19 cellular contexts compared by ENCODE assay signal in the genomic region with DNA sequence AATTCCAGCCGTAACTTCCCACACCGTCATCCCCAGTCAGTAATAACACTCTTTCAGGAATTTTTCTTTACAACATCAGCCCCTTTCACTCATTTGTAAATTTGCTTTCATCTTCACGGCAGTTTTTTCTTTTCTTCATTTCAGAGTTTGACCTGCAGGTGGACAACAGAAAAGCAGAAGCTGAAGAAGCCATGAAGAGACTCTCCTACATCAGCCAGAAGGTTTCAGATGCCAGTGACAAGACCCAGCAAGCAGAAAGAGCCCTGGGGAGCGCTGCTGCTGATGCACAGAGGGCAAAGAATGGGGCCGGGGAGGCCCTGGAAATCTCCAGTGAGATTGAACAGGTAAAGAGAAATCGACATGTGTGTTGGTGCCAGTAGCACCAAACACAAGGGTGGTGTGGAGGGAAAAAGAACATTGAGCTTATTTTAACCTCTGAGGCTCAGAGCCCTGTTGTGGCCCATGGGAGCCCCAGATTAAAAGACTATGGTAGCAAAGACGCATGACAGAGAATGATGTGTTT. TPM values are rescaled to one million over a fixed set of nuclear protein-coding genes. Genes with fewer than 3 reads are reported as not detected.
DNase-seq lines count a peak whose midpoint lies in the region; TF ChIP-seq lines count a peak whose summit lies in the region.
"Had no signal": no experiment of that assay in that cellular context is flagged by ENCODE, and none has a peak within 500 bp of the region (broad histone marks: within the 10 kb centered on the region; RNA-seq: fewer than 3 reads in every experiment).

No MANE protein-coding gene starts in this region.

- H3K36me3 Mint-ChIP-seq in glutamatergic neuron (ENCODE audit: unreplicated experiment), result no peaks in the 10 kb centered on the region
- H3K36me3 Mint-ChIP-seq: activated naive CD8-positive, alpha-beta T cell treated with anti-CD3 and anti-CD28 coated beads for 36 hours; stimulated activated effector memory CD8-positive, alpha-beta T cell treated with anti-CD3 and anti-CD28 coated beads, Interleukin-12 subunit alpha, Interleukin-12 subunit beta, amount 100 ng/mL, for 72 hours had no signal

- H3K79me2 ChIP-seq in GM23248 (ENCODE audit: insufficient read depth), result no peaks in the 10 kb centered on the region

- H2AFZ ChIP-seq in GM23248, result peak overlapping the region; percentile 73

- H3K9ac ChIP-seq in GM23248, result no peak overlapping the region

- in situ Hi-C loops in GM23248 (cut with MboI), result no loop called here

- H3K27ac ChIP-seq in GM23248, result peak overlapping the region; percentile 100
- peak overlapping the region in 3 of 5 donors; percentile 7 to 70 (median 67) for H3K27ac ChIP-seq in stomach
- H3K27ac ChIP-seq in substantia nigra (ENCODE audit: low read depth, low read length, poor library complexity, severe bottlenecking), result no peak overlapping the region
- H3K27ac ChIP-seq: body of pancreas had no signal

- H3K27ac Mint-ChIP-seq in glutamatergic neuron (ENCODE audit: unreplicated experiment), result peak overlapping the region; percentile 13
- H3K27ac Mint-ChIP-seq: activated naive CD8-positive, alpha-beta T cell treated with anti-CD3 and anti-CD28 coated beads for 36 hours; nephron; stimulated activated effector memory CD8-positive, alpha-beta T cell treated with anti-CD3 and anti-CD28 coated beads, Interleukin-12 subunit alpha, Interleukin-12 subunit beta, amount 100 ng/mL, for 72 hours had no signal

- H3K4me1 ChIP-seq in GM23248 (ENCODE audit: insufficient read depth) (peaks cover 91% of the 10 kb centered on the region), stomach (peaks cover 10 to 14% (median 13%) of the 10 kb centered on the region in 4 donors)
- H3K4me1 ChIP-seq: body of pancreas had no signal

- no peaks in the 10 kb centered on the region for H4K20me1 ChIP-seq in GM23248 (ENCODE audit: insufficient read depth)

- TF ChIP-seq CTCF in glutamatergic neuron (IDR thresholded peaks at IDR 0.05; ENCODE audit: partially characterized antibody, unreplicated experiment) (no peak), stomach (IDR thresholded peaks at IDR 0.05) (no peak)

- H3K9me3 Mint-ChIP-seq in glutamatergic neuron (ENCODE audit: unreplicated experiment), result peaks cover 3% of the 10 kb centered on the region
- H3K9me3 Mint-ChIP-seq: activated naive CD8-positive, alpha-beta T cell treated with anti-CD3 and anti-CD28 coated beads for 36 hours; nephron; stimulated activated effector memory CD8-positive, alpha-beta T cell treated with anti-CD3 and anti-CD28 coated beads, Interleukin-12 subunit alpha, Interleukin-12 subunit beta, amount 100 ng/mL, for 72 hours had no signal

- WGBS in GM23248 (ENCODE audit: low coverage in 1 of 2, low lambda C conversion rate in 2 of 2, missing lambda C conversion rate in 2 of 2), 2 experiments, result 71 to 73% methylated on average over 7 of the region's 7 CpGs
- WGBS in stomach, 5 donors, result 85 to 91% (median 88%) methylated on average over 7 of the region's 7 CpGs

- H3K9me3 ChIP-seq in GM23248 (ENCODE audit: low read depth), result no peaks in the 10 kb centered on the region
- no peaks in the 10 kb centered on the region for H3K9me3 ChIP-seq in stomach
- H3K9me3 ChIP-seq: body of pancreas, HAP-1 had no signal

- H3K4me2 ChIP-seq in GM23248 (ENCODE audit: unreplicated experiment), result peak overlapping the region; percentile 5

- H3K27me3 Mint-ChIP-seq in glutamatergic neuron (ENCODE audit: unreplicated experiment), result peaks cover 2% of the 10 kb centered on the region

- H3K27me3 ChIP-seq in GM23248 (replicated peaks; ENCODE audit: insufficient read depth), result no peaks in the 10 kb centered on the region
- H3K27me3 ChIP-seq in stomach, result no peaks in the 10 kb centered on the region
- H3K27me3 ChIP-seq: body of pancreas had no signal

- no peaks in the 10 kb centered on the region for H3K9me2 ChIP-seq in GM23248 (ENCODE audit: insufficient read depth)

- no peak for DNase-seq in GM23248
- peak; percentile 16 for DNase-seq in RPMI8226
- DNase-seq in glutamatergic neuron, result no peak
- no peak for DNase-seq in stomach
- no peak for DNase-seq in A172 (ENCODE audit: low spot score)
- DNase-seq in substantia nigra (lab: John Stamatoyannopoulos, UW), result no peak
- DNase-seq in T-helper 2 cell, result no peak
- DNase-seq: activated CD4-positive, CD25-positive, alpha-beta regulatory T cell; activated CD8-positive, alpha-beta memory T cell treated with anti-CD3 and anti-CD28 coated beads for 24 hours; activated naive CD8-positive, alpha-beta T cell treated with anti-CD3 and anti-CD28 coated beads for 36 hours; body of pancreas; erythroblast; NCI-H1048; NCI-H2107; NCI-H526 treated with DMSO at 0.1 percent for 48 hours; OCI-M1 had no signal

- H3K4me3 Mint-ChIP-seq in glutamatergic neuron (ENCODE audit: unreplicated experiment), result peak overlapping the region; percentile 1
- H3K4me3 Mint-ChIP-seq: activated naive CD8-positive, alpha-beta T cell treated with anti-CD3 and anti-CD28 coated beads for 36 hours; nephron; stimulated activated effector memory CD8-positive, alpha-beta T cell treated with anti-CD3 and anti-CD28 coated beads, Interleukin-12 subunit alpha, Interleukin-12 subunit beta, amount 100 ng/mL, for 72 hours had no signal

- no peak for TF ChIP-seq POLR2A in stomach (IDR thresholded peaks at IDR 0.05)

- H3K4me3 ChIP-seq in GM23248, result no peak overlapping the region
- H3K4me3 ChIP-seq in stomach, result no peak overlapping the region
- H3K4me3 ChIP-seq: body of pancreas, HAP-1 had no signal

- H3K36me3 ChIP-seq in GM23248 (ENCODE audit: low read depth) (no peaks in the 10 kb centered on the region), stomach (peaks cover 0 to 17% (median 8%) of the 10 kb centered on the region in 4 donors)
- H3K36me3 ChIP-seq: HAP-1 had no signal

- no peak for TF ChIP-seq EP300 in stomach (IDR thresholded peaks at IDR 0.05)

- intact Hi-C loops in stomach (cut with DNase I; ENCODE audit: low total_unique reads), result no loop called here

- H3K4me1 Mint-ChIP-seq in glutamatergic neuron (ENCODE audit: low read depth, unreplicated experiment), result peaks cover 21% of the 10 kb centered on the region
- H3K4me1 Mint-ChIP-seq: activated naive CD8-positive, alpha-beta T cell treated with anti-CD3 and anti-CD28 coated beads for 36 hours; stimulated activated effector memory CD8-positive, alpha-beta T cell treated with anti-CD3 and anti-CD28 coated beads, Interleukin-12 subunit alpha, Interleukin-12 subunit beta, amount 100 ng/mL, for 72 hours had no signal

- H3F3A ChIP-seq in GM23248 (ENCODE audit: insufficient read depth), result peaks cover 97% of the 10 kb centered on the region

RNA-seq across cellular contexts. Expression of a gene that starts 53.2 kb away (rescaled TPM):
- total RNA-seq in GM23248 (2014; rRNA removed; shearing (Covaris generic)), result 1.9 and 2.4 TPM in 2 replicates
- 2.7 and 3.2 TPM in 2 replicates for polyA plus RNA-seq in GM23248 (2016; fragmentation: Nextera tagmentation; extraction: Ambion mirVana)
- total RNA-seq in glutamatergic neuron (ENCODE audit: unreplicated experiment), result 2.8 TPM
- total RNA-seq in stomach, result 10 to 100 TPM in 4 of 5 donors, 1 to 10 TPM in 1; 5.3 to 21.3 (median 12.7) TPM
- polyA plus RNA-seq in stomach, result 10 to 100 TPM in 1 of 3 donors, 1 to 10 TPM in 2; 2.0 to 18.7 (median 4.3) TPM
- 24.5 and 36.8 TPM in 2 replicates for total RNA-seq in A172 (2014; rRNA removed; shearing (Covaris generic))
- total RNA-seq: activated naive CD8-positive, alpha-beta T cell treated with anti-CD3 and anti-CD28 coated beads for 36 hours had no signal
